15 cellular contexts compared by ENCODE assay signal in genomic region chr2:1972428-1972827, GRCh38.
DNase-seq lines count a peak whose midpoint lies in the region; ATAC-seq and TF ChIP-seq lines count a peak whose summit lies in the region.
"Had no signal": no experiment of that assay in that cellular context is flagged by ENCODE, and none has a peak within 500 bp of the region (broad histone marks: within the 10 kb centered on the region; RNA-seq: fewer than 3 reads in every experiment).

No MANE protein-coding gene starts in this region.

- no peak overlapping the region for H3K4me2 ChIP-seq in PC-3 (ENCODE audit: low read length)
- H3K4me2 ChIP-seq: KMS-11 had no signal

- no peaks in the 10 kb centered on the region for H3K9me2 ChIP-seq in PC-3 (replicated peaks; ENCODE audit: low read length)

- no peaks in the 10 kb centered on the region for H4K20me1 ChIP-seq in PC-3 (ENCODE audit: low read length)

- TF ChIP-seq CTCF in PC-3 (conservative IDR thresholded peaks at IDR 0.05; ENCODE audit: low read depth, low read length) (no peak), foreskin keratinocyte (conservative IDR thresholded peaks at IDR 0.05) (no peak)

- H3K9me3 ChIP-seq in PC-3 (ENCODE audit: low read length), result no peaks in the 10 kb centered on the region
- H3K9me3 ChIP-seq: heart right ventricle had no signal

- POLR2A ChIA-PET in PC-3 (lab: Charles Lee; ENCODE audit: unreplicated experiment), result no interaction called here

- H3K36me3 ChIP-seq in PC-3 (ENCODE audit: low read depth, low read length), result no peaks in the 10 kb centered on the region
- H3K36me3 ChIP-seq: heart right ventricle had no signal

- CTCF ChIA-PET in PC-3 (lab: Charles Lee), result no interaction called here

- no peak overlapping the region for H3K4me3 ChIP-seq in PC-3 (ENCODE audit: low read length)
- H3K4me3 ChIP-seq: GM12878, heart right ventricle had no signal

- H3K4me1 ChIP-seq in PC-3 (ENCODE audit: insufficient read depth, low read length), result no peaks in the 10 kb centered on the region
- H3K4me1 ChIP-seq in foreskin keratinocyte, result no peaks in the 10 kb centered on the region

- no TSS peak for BruUV-seq in PC-3 (replicated peaks; lab: Mats Ljungman, UMichigan)

- intact Hi-C loops in PC-3 (cut with micrococcal nuclease), result no loop called here

- no peak overlapping the region for H3K9ac ChIP-seq in PC-3 (ENCODE audit: low read length)
- H3K9ac ChIP-seq: KMS-11 had no signal

- H3K27me3 ChIP-seq in PC-3 (ENCODE audit: low read length) (peaks cover 26% of the 10 kb centered on the region; the same call in 1 of the 2 replicates), foreskin keratinocyte (no peaks in the 10 kb centered on the region)
- H3K27me3 ChIP-seq: heart right ventricle had no signal

- no peaks in the 10 kb centered on the region for H3F3A ChIP-seq in PC-3 (ENCODE audit: low read length, unreplicated experiment)

- no peak overlapping the region for H2AFZ ChIP-seq in PC-3 (ENCODE audit: low read length)

- H3K27ac ChIP-seq in PC-3 (ENCODE audit: low read length) (no peak overlapping the region), foreskin keratinocyte (no peak overlapping the region)
- H3K27ac ChIP-seq: 22Rv1, heart right ventricle, KMS-11 had no signal

- DNase-seq in NCI-H82 (lab: John Stamatoyannopoulos, UW), result peak; percentile 6
- no peak for DNase-seq in NCI-H82 treated with DMSO at 0.1 percent for 48 hours (lab: John Stamatoyannopoulos, UW; ENCODE audit: unreplicated experiment)
- DNase-seq in PC-3, result peak; percentile 65
- peak in 1 of 2 donors; percentile 44 for DNase-seq in foreskin keratinocyte
- DNase-seq in superior temporal gyrus (ENCODE audit: extremely low spot score), result peak; percentile 78
- DNase-seq in OCI-M2 (lab: John Stamatoyannopoulos, UW; ENCODE audit: unreplicated experiment), result no peak
- no peak for DNase-seq in NOMO-1 treated with dmso at 0.1 percent for 144 hours (lab: John Stamatoyannopoulos, UW; ENCODE audit: unreplicated experiment)
- no peak for DNase-seq in SK-N-DZ (ENCODE audit: low spot score)
- DNase-seq: activated naive CD4-positive, alpha-beta T cell treated with Interleukin-2 at 50 U/mL for 16 hours; HFFc6; T1000 had no signal

- H3K79me2 ChIP-seq in PC-3 (ENCODE audit: low read length), result no peaks in the 10 kb centered on the region

- no peak for ATAC-seq in PC-3
- peak; percentile 70 for ATAC-seq in foreskin keratinocyte
- ATAC-seq: GM12878 had no signal

Comparison
In these comparisons a context has a peak if more than half of its experiments do, and no peak if none do; other contexts are left out.
1. DNase-seq: peak in NCI-H82 (single experiment), PC-3 (single experiment) and superior temporal gyrus (single experiment); none in NCI-H82 treated with DMSO at 0.1 percent for 48 hours (single experiment), OCI-M2 (single experiment), NOMO-1 treated with dmso at 0.1 percent for 144 hours (single experiment) and SK-N-DZ (single experiment).